In genomic region chr19:38959618-38960017, GRCh38 we compare ENCODE assay signal across 1 cellular context.
TF ChIP-seq lines count a peak whose summit lies in the region.

No MANE protein-coding gene starts in this region.

TF ChIP-seq in A549, 52 proteins besides CTCF, POLR2A, EP300 and RAD21:
- TF ChIP-seq NPAS2 (CRISPR knock-in tag; IDR thresholded peaks at IDR 0.05; ENCODE audit: borderline replicate concordance) (no peak), BCL3 (IDR thresholded peaks at IDR 0.05) (no peak), KDM1A (IDR thresholded peaks at IDR 0.05; ENCODE audit: low read depth) (no peak), TFCP2L1 (CRISPR knock-in tag; IDR thresholded peaks at IDR 0.05) (no peak), PHF8 (IDR thresholded peaks at IDR 0.05; ENCODE audit: borderline replicate concordance, low read depth) (no peak)
